ENCODE assay signal across 6 cellular contexts in genomic region chr11:66327171-66328035, GRCh38.
DNase-seq lines count a peak whose midpoint lies in the region; ATAC-seq and TF ChIP-seq lines count a peak whose summit lies in the region.

No MANE protein-coding gene starts in this region.

- H3K27ac ChIP-seq in DND-41 (ENCODE audit: low read length) = peak overlapping the region; percentile 92
- H3K27ac ChIP-seq in mucosa of rectum (ENCODE audit: low read depth in 2 of 2, low read length in 2 of 2) = peak overlapping the region; percentile 35 to 58

- H3K79me2 ChIP-seq in DND-41 (ENCODE audit: insufficient read depth, low read length) = no peaks in the 10 kb centered on the region

- peak overlapping the region; percentile 87 for H3K27ac Mint-ChIP-seq in activated naive CD8-positive, alpha-beta T cell

- H4K20me1 ChIP-seq in DND-41 (ENCODE audit: insufficient read depth, low read length) = peaks cover 2% of the 10 kb centered on the region; the same call in 1 of the 2 replicates

- H3K9me3 Mint-ChIP-seq in activated naive CD8-positive, alpha-beta T cell (ENCODE audit: low read depth) = no peaks in the 10 kb centered on the region

- peak overlapping the region; percentile 53 for H3K4me3 Mint-ChIP-seq in activated naive CD8-positive, alpha-beta T cell

- H3K4me1 ChIP-seq in DND-41 (ENCODE audit: insufficient read depth, low read length) (peaks cover 37% of the 10 kb centered on the region), mucosa of rectum (ENCODE audit: control insufficient read depth in 2 of 2, insufficient read depth in 2 of 2, low read length in 2 of 2) (peaks cover 14 to 15% of the 10 kb centered on the region in 2 donors)

- ATAC-seq in DND-41 (ENCODE audit: insufficient read depth, low read depth) = no peak
- no peak for ATAC-seq in GM18498 (IDR thresholded peaks at IDR 0.05; ENCODE audit: unreplicated experiment)
- ATAC-seq in GM19467 (IDR thresholded peaks at IDR 0.05; ENCODE audit: unreplicated experiment) = no peak

- H3K36me3 Mint-ChIP-seq in activated naive CD8-positive, alpha-beta T cell = no peaks in the 10 kb centered on the region

- H3K27me3 ChIP-seq in DND-41 (ENCODE audit: insufficient read depth, low read length, poor library complexity) (no peaks in the 10 kb centered on the region), mucosa of rectum (ENCODE audit: control insufficient read depth in 2 of 2, insufficient read depth in 2 of 2, low read length in 2 of 2) (no peaks in the 10 kb centered on the region)

- H3K9ac ChIP-seq in DND-41 (ENCODE audit: low read depth, low read length) (no peak overlapping the region), mucosa of rectum (ENCODE audit: low read depth in 1 of 2, low read length in 2 of 2) (no peak overlapping the region)

- H3K27me3 Mint-ChIP-seq in activated naive CD8-positive, alpha-beta T cell = no peaks in the 10 kb centered on the region

- H3K4me3 ChIP-seq in DND-41 (ENCODE audit: low read depth in 1 of 2, low read length in 2 of 2) (no peak overlapping the region), mucosa of rectum (ENCODE audit: low read length in 2 of 2) (no peak overlapping the region)

- DNase-seq in DND-41 (no peak), pons (ENCODE audit: low spot score) (no peak)

- peaks cover 46% of the 10 kb centered on the region for H3K4me1 Mint-ChIP-seq in activated naive CD8-positive, alpha-beta T cell (ENCODE audit: low read depth)

- H3K4me2 ChIP-seq in DND-41 (ENCODE audit: insufficient read depth, low read length) = no peak overlapping the region

- H3K9me3 ChIP-seq in DND-41 (ENCODE audit: insufficient read depth, low read length, severe bottlenecking) (no peaks in the 10 kb centered on the region), mucosa of rectum (ENCODE audit: control insufficient read depth in 2 of 2, low read length in 2 of 2) (no peaks in the 10 kb centered on the region)

- H2AFZ ChIP-seq in DND-41 (ENCODE audit: low read depth, low read length) = no peak overlapping the region

- H3K36me3 ChIP-seq in DND-41 (ENCODE audit: insufficient read depth, low read length) (no peaks in the 10 kb centered on the region), mucosa of rectum (ENCODE audit: control insufficient read depth in 2 of 2, insufficient read depth in 2 of 2, low read length in 2 of 2) (peaks cover 0 to 4% of the 10 kb centered on the region in 2 donors)

- no peak for TF ChIP-seq CTCF in DND-41 (IDR thresholded peaks at IDR 0.05; ENCODE audit: borderline replicate concordance, extremely low read depth, low read length, poor library complexity, severe bottlenecking)
